ENCODE assay signal across 8 cellular contexts in genomic region chr12:54280401-54281260, GRCh38. TPM values are rescaled to one million over a fixed set of nuclear protein-coding genes. Genes with fewer than 3 reads are reported as not detected.
A peak's percentile ranks its signal among the peaks of the same experiment; 100 is the strongest.
DNase-seq lines count a peak whose midpoint lies in the region; ATAC-seq, FAIRE-seq and TF ChIP-seq lines count a peak whose summit lies in the region.

Gene HNRNPA1, plus strand, starts transcription at chr12:54280726. Its CDS starts 82 bp downstream, at chr12:54280808.

- H3F3A ChIP-seq in OCI-LY1 (ENCODE audit: insufficient read depth, low read length), result 0 out of 2 replicates have a peak, but pooled peaks cover 6% of the 10 kb centered on the region

- H3K36me3 ChIP-seq in HUES64 (ENCODE audit: insufficient read depth, low read length), result peaks cover 66% of the 10 kb centered on the region
- peaks cover 84% of the 10 kb centered on the region for H3K36me3 ChIP-seq in OCI-LY1 (ENCODE audit: insufficient read depth, low read length)
- H3K36me3 ChIP-seq in endothelial cell of umbilical vein (ENCODE audit: control insufficient read depth in 2 of 2, extremely low read depth in 1 of 2, insufficient read depth in 2 of 2, low read length in 2 of 2), result peaks cover 8 to 19% of the 10 kb centered on the region in 2 experiments

- H3K9me1 ChIP-seq in endothelial cell of umbilical vein (replicated peaks; ENCODE audit: control insufficient read depth, extremely low read depth, insufficient read depth, low read length), result no peaks in the 10 kb centered on the region

- no peak within 1 kb of the TSS for H2AFZ ChIP-seq in OCI-LY1 (ENCODE audit: low read length)
- H2AFZ ChIP-seq in endothelial cell of umbilical vein (ENCODE audit: low read depth, low read length), result peak within 1 kb of the TSS; percentile 48

- peaks cover 61% of the 10 kb centered on the region for H3K4me1 Mint-ChIP-seq in mesothelial cell of epicardium

- H3K27ac Mint-ChIP-seq in mesothelial cell of epicardium, result no peak within 1 kb of the TSS

- peak; percentile 88 for DNase-seq in D341Med (ENCODE audit: low spot score)
- DNase-seq in activated CD8-positive, alpha-beta memory T cell treated with anti-CD3 and anti-CD28 coated beads, Interleukin-2, amount 50 U/mL, for 4 hours, result peak; percentile 88
- peak; percentile 100 for DNase-seq in endothelial cell of umbilical vein (ENCODE audit: low read depth, low spot score)
- peak; percentile 88 to 91 for DNase-seq in mesothelial cell of epicardium (ENCODE audit: low spot score in 2 of 2, unreplicated experiment in 2 of 2)
- DNase-seq in stimulated activated CD8-positive, alpha-beta memory T cell treated with anti-CD3 and anti-CD28 coated beads, Interleukin-15, amount 100 ng/mL, for 48 hours (ENCODE audit: low read depth in 2 of 2), result peak; percentile 90 to 91

- BruUV-seq in endothelial cell of umbilical vein (replicated peaks; lab: Mats Ljungman, UMichigan), result TSS peak; percentile 52

- CTCF ChIA-PET in endothelial cell of umbilical vein (lab: Charles Lee), result interaction anchor here (0.9 to 3.7 kb wide), 7 partner anchors 15 to 81 kb away, joined by 3 to 39 read pairs (median 8); partner anchors contain the start of gene COPZ1

- H3K9me2 ChIP-seq in OCI-LY1 (ENCODE audit: low read depth, low read length), result no peaks in the 10 kb centered on the region

- POLR2A ChIA-PET in endothelial cell of umbilical vein (lab: Charles Lee), result interaction anchor here (0.7 to 3.2 kb wide), 11 partner anchors 10 to 136 kb away, joined by 3 to 29 read pairs (median 7); partner anchors contain the start of gene COPZ1

- H3K4me2 ChIP-seq in OCI-LY1 (ENCODE audit: low read length) (peak within 1 kb of the TSS; percentile 78), endothelial cell of umbilical vein (ENCODE audit: insufficient read depth, low read length) (peak within 1 kb of the TSS; percentile 95)

- H3K79me2 ChIP-seq in OCI-LY1 (ENCODE audit: insufficient read depth, low read length) (peaks cover 51% of the 10 kb centered on the region), endothelial cell of umbilical vein (ENCODE audit: control insufficient read depth, insufficient read depth, low read length) (peaks cover 80% of the 10 kb centered on the region)

- peak; percentile 87 for ATAC-seq in GM21447 (IDR thresholded peaks at IDR 0.05; ENCODE audit: unreplicated experiment)

- dilution Hi-C loops in endothelial cell of umbilical vein (cut with MboI; ENCODE audit: extremely low pct_ligation_motif_present, low sequenced_read_pairs), result no loop called here

- peaks cover 22% of the 10 kb centered on the region; the same call in 1 of the 2 replicates for H3K4me1 ChIP-seq in HUES64 (ENCODE audit: insufficient read depth, low read length)
- peaks cover 67% of the 10 kb centered on the region for H3K4me1 ChIP-seq in OCI-LY1 (ENCODE audit: insufficient read depth, low read length, severe bottlenecking)
- H3K4me1 ChIP-seq in endothelial cell of umbilical vein (ENCODE audit: control insufficient read depth, extremely low read depth, insufficient read depth, low read length), result peaks cover 48% of the 10 kb centered on the region

- intact Hi-C loops in endothelial cell of umbilical vein (cut with micrococcal nuclease), result loop anchor here (1.0 to 5.0 kb wide), 4 partner anchors 45 to 152 kb away; partner anchors contain the start of gene COPZ1

- no peaks in the 10 kb centered on the region for H3K9me3 Mint-ChIP-seq in mesothelial cell of epicardium

- H3K4me3 ChIP-seq in HUES64 (ENCODE audit: low read length) (peak within 1 kb of the TSS; percentile 93), OCI-LY1 (ENCODE audit: low read depth, low read length, poor library complexity, severe bottlenecking) (peak within 1 kb of the TSS; percentile 85), endothelial cell of umbilical vein (replicated peaks in 1 of 3; ENCODE audit: insufficient read depth in 1 of 3, low read depth in 1 of 3, low read length in 3 of 3) (peak within 1 kb of the TSS; percentile 28 to 78 (median 61))

- peak; percentile 94 for FAIRE-seq in endothelial cell of umbilical vein (lab: Jason Lieb, UNC)

- peak within 1 kb of the TSS; percentile 99 for H3K27ac ChIP-seq in HUES64 (ENCODE audit: low read depth, low read length)
- H3K27ac ChIP-seq in OCI-LY1 (ENCODE audit: low read depth, low read length, poor library complexity, severe bottlenecking), result peak within 1 kb of the TSS; percentile 93
- peak within 1 kb of the TSS; percentile 88 for H3K27ac ChIP-seq in endothelial cell of umbilical vein (ENCODE audit: insufficient read depth, low read depth, low read length)

- no peaks in the 10 kb centered on the region for H3K27me3 Mint-ChIP-seq in mesothelial cell of epicardium (ENCODE audit: low read depth)

- WGBS in HUES64, result under 1% methylated on average over 51 of the region's 51 CpGs

- no peaks in the 10 kb centered on the region for H4K20me1 ChIP-seq in OCI-LY1 (ENCODE audit: insufficient read depth, low read length)
- peaks cover 9% of the 10 kb centered on the region for H4K20me1 ChIP-seq in endothelial cell of umbilical vein (replicated peaks; ENCODE audit: control insufficient read depth, extremely low read depth, insufficient read depth, low read length)

- peak within 1 kb of the TSS; percentile 100 for H3K9ac ChIP-seq in HUES64 (ENCODE audit: low read depth, low read length)
- H3K9ac ChIP-seq in OCI-LY1 (ENCODE audit: low read length), result peak within 1 kb of the TSS; percentile 99
- peak within 1 kb of the TSS; percentile 84 for H3K9ac ChIP-seq in endothelial cell of umbilical vein (replicated peaks; ENCODE audit: extremely low read depth, insufficient read depth, low read length)

- peaks cover 42% of the 10 kb centered on the region for H3K36me3 Mint-ChIP-seq in mesothelial cell of epicardium

- TF ChIP-seq POLR2A in endothelial cell of umbilical vein (IDR thresholded peaks at IDR 0.05; ENCODE audit: low read depth, low read length), result peak; percentile 100

- no peak within 1 kb of the TSS for H3K4me3 Mint-ChIP-seq in mesothelial cell of epicardium

- TF ChIP-seq CTCF in OCI-LY1 (IDR thresholded peaks at IDR 0.05; ENCODE audit: low read length) (no peak), endothelial cell of umbilical vein (IDR thresholded peaks at IDR 0.05; ENCODE audit: extremely low read depth in 1 of 2, insufficient read depth in 1 of 2, low read depth in 1 of 2, low read length in 2 of 2) (no peak), mesothelial cell of epicardium (IDR thresholded peaks at IDR 0.05; ENCODE audit: unreplicated experiment) (no peak)

- H3K27me3 ChIP-seq in HUES64 (ENCODE audit: insufficient read depth, low read length) (no peaks in the 10 kb centered on the region), OCI-LY1 (ENCODE audit: insufficient read depth, low read length) (no peaks in the 10 kb centered on the region), endothelial cell of umbilical vein (ENCODE audit: control insufficient read depth in 2 of 2, insufficient read depth in 2 of 2, low read length in 2 of 2) (no peaks in the 10 kb centered on the region)

- H3K9me3 ChIP-seq in HUES64 (ENCODE audit: insufficient read depth, low read depth, low read length), result no peaks in the 10 kb centered on the region
- H3K9me3 ChIP-seq in OCI-LY1 (ENCODE audit: low read length), result no peaks in the 10 kb centered on the region
- no peaks in the 10 kb centered on the region for H3K9me3 ChIP-seq in endothelial cell of umbilical vein (replicated peaks; ENCODE audit: control insufficient read depth, insufficient read depth, low read length)

TF ChIP-seq in endothelial cell of umbilical vein, 7 proteins besides CTCF, POLR2A, EP300 and RAD21:
- TF ChIP-seq POLR2AphosphoS5 (IDR thresholded peaks at IDR 0.05; ENCODE audit: insufficient read depth, low read depth, low read length), result peak; percentile 99
- peak; percentile 89 for TF ChIP-seq MYC (IDR thresholded peaks at IDR 0.05; ENCODE audit: low read depth, low read length)
- no peak for TF ChIP-seq GATA2 (IDR thresholded peaks at IDR 0.05; ENCODE audit: insufficient read depth, insufficient read length, low read depth, low read length)
- no peak for TF ChIP-seq JUN (IDR thresholded peaks at IDR 0.05; ENCODE audit: borderline replicate concordance, insufficient read depth, insufficient read length, low read depth)
- TF ChIP-seq FOS (IDR thresholded peaks at IDR 0.05; ENCODE audit: borderline replicate concordance, insufficient read depth, low read length), result no peak
- TF ChIP-seq, protein P1, sequence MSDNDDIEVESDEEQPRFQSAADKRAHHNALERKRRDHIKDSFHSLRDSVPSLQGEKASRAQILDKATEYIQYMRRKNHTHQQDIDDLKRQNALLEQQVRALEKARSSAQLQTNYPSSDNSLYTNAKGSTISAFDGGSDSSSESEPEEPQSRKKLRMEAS (IDR thresholded peaks at IDR 0.05; ENCODE audit: insufficient read depth, insufficient read length), result peak; percentile 79

RNA-seq across cellular contexts. Expression of gene HNRNPA1, which starts in this region (rescaled TPM):
- polyA plus RNA-seq in HUES64 (2013, experiment 1 of 2), result 2,281 TPM
- 2,616 TPM for polyA plus RNA-seq in HUES64 (2013, experiment 2 of 2)
- 1,437 and 1,470 TPM in 2 replicates for total RNA-seq in endothelial cell of umbilical vein
- 340 and 566 TPM in 2 replicates for polyA plus RNA-seq in endothelial cell of umbilical vein
- polyA plus RNA-seq in endothelial cell of umbilical vein (2011; cell fraction: cytosol; rRNA removed), result 1,013 and 1,302 TPM in 2 replicates
- 710 and 849 TPM in 2 replicates for polyA plus RNA-seq in endothelial cell of umbilical vein (2011; cell fraction: nucleus; rRNA removed)
- 1,410 and 1,644 TPM in 2 replicates for polyA plus RNA-seq in endothelial cell of umbilical vein (2012)
- 867 and 877 TPM in 2 replicates for polyA minus RNA-seq in endothelial cell of umbilical vein
- 521 TPM for polyA minus RNA-seq in endothelial cell of umbilical vein (2011; cell fraction: cytosol; rRNA and poly(A)+ RNA removed)
- polyA minus RNA-seq in endothelial cell of umbilical vein (2011; cell fraction: nucleus; rRNA and poly(A)+ RNA removed), result 264 and 350 TPM in 2 replicates
- total RNA-seq in mesothelial cell of epicardium, result 2,201 to 2,231 TPM (median 2,205 TPM) in 3 replicates

Comparison
In these comparisons a context has a peak if more than half of its experiments do, and no peak if none do; other contexts are left out.
1. Peak in every context shown above with its lines: DNase-seq, ATAC-seq, H3K4me3 ChIP-seq and H3K27ac ChIP-seq.